8 cellular contexts compared by ENCODE assay signal in the genomic region with DNA sequence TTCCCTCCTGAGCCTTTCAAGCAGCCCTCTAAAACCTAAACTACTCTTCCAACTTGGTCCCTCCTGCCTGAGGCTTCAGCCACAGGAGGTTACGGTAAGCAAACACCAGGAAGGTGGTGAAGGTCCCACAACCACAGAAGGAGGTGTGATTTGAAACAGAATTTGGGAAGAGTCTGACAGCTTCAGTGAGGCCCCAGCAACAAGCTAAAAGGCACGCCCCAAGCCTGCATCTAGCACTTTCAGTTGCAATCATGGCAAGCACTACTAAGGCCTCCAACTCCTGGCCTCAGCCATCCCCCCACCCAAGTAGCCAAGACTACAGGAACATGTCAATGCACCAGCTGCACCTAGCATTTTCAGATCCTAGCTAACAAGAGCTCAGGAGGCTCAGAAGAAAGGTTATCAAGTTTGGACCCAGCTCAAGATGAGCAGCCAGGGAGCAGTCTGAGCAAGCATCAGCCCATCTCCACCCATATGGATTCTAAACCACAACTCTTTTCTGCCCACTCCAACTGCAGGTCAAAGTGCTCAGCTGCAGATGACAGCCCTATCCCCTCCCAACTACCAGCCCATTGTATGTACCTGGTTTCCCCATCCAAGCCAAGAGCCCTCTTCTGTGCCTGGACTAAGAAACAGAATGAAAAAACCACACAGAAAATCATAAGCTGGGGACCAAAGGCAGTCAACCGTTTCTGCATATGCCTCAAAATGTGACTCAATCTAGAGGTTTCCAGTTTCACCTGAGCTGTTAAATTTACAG. TPM values are rescaled to one million over a fixed set of nuclear protein-coding genes. Genes with fewer than 3 reads are reported as not detected.
DNase-seq lines count a peak whose midpoint lies in the region; TF ChIP-seq lines count a peak whose summit lies in the region.

No MANE protein-coding gene starts in this region.

- peaks cover 17% of the 10 kb centered on the region for H3K79me1 ChIP-seq in mesendoderm (ENCODE audit: low read length)

- DNase-seq in stimulated activated CD4-positive, alpha-beta T cell treated with anti-CD3 and anti-CD28 coated beads, Interleukin-12 subunit alpha, Interleukin-12 subunit beta, amount 100 ng/mL, for 48 hours (ENCODE audit: low read depth in 2 of 3, low spot score in 1 of 3) = peak in 2 of 3 donors; percentile 49 to 62
- DNase-seq in stimulated activated CD4-positive, alpha-beta T cell treated with anti-CD3 and anti-CD28 coated beads, Interleukin-4, amount 100 ng/mL, for 1 hour = no peak
- no peak for DNase-seq in Karpas-422
- no peak for DNase-seq in adrenal gland
- peak; percentile 53 for DNase-seq in mesendoderm
- DNase-seq in NCI-H1436 (lab: John Stamatoyannopoulos, UW) = no peak
- no peak for DNase-seq in NCI-H1417 (lab: John Stamatoyannopoulos, UW)
- DNase-seq in NCI-H1694 treated with DMSO at 0.1 percent for 48 hours (lab: John Stamatoyannopoulos, UW) = no peak

- no peaks in the 10 kb centered on the region for H3K9me2 ChIP-seq in Karpas-422 (replicated peaks; ENCODE audit: insufficient read depth, low read length)

- H3K79me2 ChIP-seq in Karpas-422 (ENCODE audit: low read length) = no peaks in the 10 kb centered on the region
- H3K79me2 ChIP-seq in mesendoderm (ENCODE audit: control insufficient read depth, insufficient read depth, low read length) = peaks cover 7% of the 10 kb centered on the region

- H3K23ac ChIP-seq in mesendoderm (ENCODE audit: low read length) = peak overlapping the region; percentile 85

- H4K5ac ChIP-seq in mesendoderm (ENCODE audit: low read length) = no peak overlapping the region

- no peak overlapping the region for H4K8ac ChIP-seq in mesendoderm (ENCODE audit: low read depth, low read length)

- no peak overlapping the region for H3K4ac ChIP-seq in mesendoderm (ENCODE audit: low read depth, low read length)

- no peak overlapping the region for H3K4me2 ChIP-seq in Karpas-422 (ENCODE audit: low read depth, low read length, poor library complexity, severe bottlenecking)
- no peak overlapping the region for H3K4me2 ChIP-seq in mesendoderm (ENCODE audit: low read length)

- no peak overlapping the region for H2BK15ac ChIP-seq in mesendoderm (replicated peaks; ENCODE audit: low read depth)

- H2AFZ ChIP-seq in Karpas-422 (ENCODE audit: low read length) = no peak overlapping the region

- H3K18ac ChIP-seq in mesendoderm (ENCODE audit: low read length) = no peak overlapping the region

- no peak overlapping the region for H2AK5ac ChIP-seq in mesendoderm (ENCODE audit: low read length)

- no peak overlapping the region for H2BK120ac ChIP-seq in mesendoderm (ENCODE audit: low read depth, low read length)

- H3K36me3 ChIP-seq in Karpas-422 (ENCODE audit: insufficient read depth, low read length) (peaks cover 24% of the 10 kb centered on the region), adrenal gland (replicated peaks in 1 of 2) (peaks cover 0 to 30% of the 10 kb centered on the region in 2 donors), mesendoderm (ENCODE audit: control insufficient read depth, insufficient read depth, low read length) (peaks cover 19% of the 10 kb centered on the region)

- no peak overlapping the region for H3K9ac ChIP-seq in Karpas-422 (ENCODE audit: low read length)
- peak overlapping the region; percentile 40 for H3K9ac ChIP-seq in mesendoderm (ENCODE audit: low read length)

- H3K27me3 ChIP-seq in Karpas-422 (ENCODE audit: low read length) (no peaks in the 10 kb centered on the region), adrenal gland (no peaks in the 10 kb centered on the region), mesendoderm (ENCODE audit: insufficient read depth, low read length, poor library complexity) (no peaks in the 10 kb centered on the region)

- TF ChIP-seq CTCF in adrenal gland (IDR thresholded peaks at IDR 0.05) = no peak

- H3K27ac ChIP-seq in Karpas-422 (ENCODE audit: low read length) = peak overlapping the region; percentile 20; the same call in 1 of the 2 replicates
- peak overlapping the region; percentile 15 to 96 (median 74) for H3K27ac ChIP-seq in adrenal gland
- H3K27ac ChIP-seq in mesendoderm (ENCODE audit: low read depth, low read length) = peak overlapping the region; percentile 59

- H3K4me1 ChIP-seq in Karpas-422 (ENCODE audit: low read length) = peaks cover 45% of the 10 kb centered on the region
- peaks cover 42 to 66% of the 10 kb centered on the region in 2 donors for H3K4me1 ChIP-seq in adrenal gland (replicated peaks in 1 of 2)
- H3K4me1 ChIP-seq in mesendoderm (ENCODE audit: control insufficient read depth, low read depth, low read length) = peaks cover 28% of the 10 kb centered on the region

- TF ChIP-seq POLR2A in adrenal gland (IDR thresholded peaks at IDR 0.05) = no peak

- intact Hi-C loops in adrenal gland (cut with DNase I) = no loop called here

- H2BK5ac ChIP-seq in mesendoderm (ENCODE audit: low read length) = no peak overlapping the region

- H3K4me3 ChIP-seq in Karpas-422 (ENCODE audit: low read length) = no peak overlapping the region
- H3K4me3 ChIP-seq in adrenal gland = no peak overlapping the region
- no peak overlapping the region for H3K4me3 ChIP-seq in mesendoderm (ENCODE audit: low read length)

- H3K56ac ChIP-seq in mesendoderm (ENCODE audit: low read length) = peak overlapping the region; percentile 65

- H4K20me1 ChIP-seq in Karpas-422 (ENCODE audit: insufficient read depth, low read depth, low read length) = peaks cover 13% of the 10 kb centered on the region

- H3K9me3 ChIP-seq in Karpas-422 (ENCODE audit: low read length) (no peaks in the 10 kb centered on the region), adrenal gland (replicated peaks in 1 of 3) (no peaks in the 10 kb centered on the region)

- 48 to 73% (median 58%) methylated on average over 3 of the region's 3 CpGs for WGBS in adrenal gland, 4 donors
- WGBS in mesendoderm (ENCODE audit: extremely low coverage, insufficient coverage, low lambda C conversion rate) = no CpG with 5 or more reads among the region's 3 CpGs

RNA-seq across cellular contexts. Expression of a gene that starts 10.4 kb away (rescaled TPM):
- under 0.01 and 0.34 TPM in 2 replicates for total RNA-seq in Karpas-422 (2014; rRNA removed; shearing (Covaris generic); ENCODE audit: low replicate concordance)
- total RNA-seq in adrenal gland = 100 to 1,000 TPM; 121 to 307 (median 204) TPM
- polyA plus RNA-seq in adrenal gland = 10 to 100 TPM; 32.0 to 35.4 (median 32.7) TPM
- polyA plus RNA-seq in mesendoderm (2013, experiment 1 of 2) = 4.2 TPM
- 3.9 TPM for polyA plus RNA-seq in mesendoderm (2013, experiment 2 of 2)

RNA-seq across cellular contexts. Expression of a gene that starts 16.6 kb away (rescaled TPM):
- total RNA-seq in Karpas-422 (2014; rRNA removed; shearing (Covaris generic); ENCODE audit: low replicate concordance) = 1,351 and 2,115 TPM in 2 replicates
- 1,000 to 10,000 TPM in 6 of 8 donors, 100 to 1,000 TPM in 2; 943 to 1,585 (median 1,183) TPM for total RNA-seq in adrenal gland
- polyA plus RNA-seq in adrenal gland = 1,000 to 10,000 TPM in 1 of 3 donors, 100 to 1,000 TPM in 2; 646 to 1,257 (median 934) TPM
- polyA plus RNA-seq in mesendoderm (2013, experiment 1 of 2) = 1,142 TPM
- 1,164 TPM for polyA plus RNA-seq in mesendoderm (2013, experiment 2 of 2)

RNA-seq across cellular contexts. Expression of a gene that starts 34.3 kb away (rescaled TPM):
- 8.1 and 17.3 TPM in 2 replicates for total RNA-seq in Karpas-422 (2014; rRNA removed; shearing (Covaris generic); ENCODE audit: low replicate concordance)
- 10 to 100 TPM in 7 of 8 donors, 1 to 10 TPM in 1; 7.0 to 32.4 (median 15.5) TPM for total RNA-seq in adrenal gland
- 10 to 100 TPM in 2 of 3 donors, 1 to 10 TPM in 1; 9.4 to 67.6 (median 34.0) TPM for polyA plus RNA-seq in adrenal gland
- 12.7 TPM for polyA plus RNA-seq in mesendoderm (2013, experiment 1 of 2)
- 13.0 TPM for polyA plus RNA-seq in mesendoderm (2013, experiment 2 of 2)

RNA-seq across cellular contexts. Expression of a gene that starts 44.6 kb away (rescaled TPM):
- 60.2 and 89.3 TPM in 2 replicates for total RNA-seq in Karpas-422 (2014; rRNA removed; shearing (Covaris generic); ENCODE audit: low replicate concordance)
- total RNA-seq in adrenal gland = 10 to 100 TPM; 66.9 to 97.3 (median 74.3) TPM
- polyA plus RNA-seq in adrenal gland = 10 to 100 TPM; 66.5 to 82.4 (median 73.5) TPM
- polyA plus RNA-seq in mesendoderm (2013, experiment 1 of 2) = 75.0 TPM
- 74.7 TPM for polyA plus RNA-seq in mesendoderm (2013, experiment 2 of 2)

RNA-seq across cellular contexts. Expression of a gene that starts 55.5 kb away (rescaled TPM):
- total RNA-seq in Karpas-422 (2014; rRNA removed; shearing (Covaris generic); ENCODE audit: low replicate concordance) = 21.2 and 22.0 TPM in 2 replicates
- total RNA-seq in adrenal gland = 10 to 100 TPM; 14.2 to 97.9 (median 36.3) TPM
- polyA plus RNA-seq in adrenal gland = 100 to 1,000 TPM in 2 of 3 donors, 1 to 10 TPM in 1; 9.7 to 198 (median 139) TPM
- polyA plus RNA-seq in mesendoderm (2013, experiment 1 of 2) = 11.9 TPM
- polyA plus RNA-seq in mesendoderm (2013, experiment 2 of 2) = 12.2 TPM

Comparison
In these comparisons a context has a peak if more than half of its experiments do, and no peak if none do; other contexts are left out.
1. DNase-seq: peak in stimulated activated CD4-positive, alpha-beta T cell treated with anti-CD3 and anti-CD28 coated beads, Interleukin-12 subunit alpha, Interleukin-12 subunit beta, amount 100 ng/mL, for 48 hours (2 of 3) and mesendoderm (single experiment); none in stimulated activated CD4-positive, alpha-beta T cell treated with anti-CD3 and anti-CD28 coated beads, Interleukin-4, amount 100 ng/mL, for 1 hour (single experiment), Karpas-422 (single experiment), adrenal gland (0 of 7), NCI-H1436 (single experiment), NCI-H1417 (0 of 3) and NCI-H1694 treated with DMSO at 0.1 percent for 48 hours (single experiment).
2. H3K27ac ChIP-seq: peak in every context shown above with its lines; median percentile 74 in adrenal gland; 59 in mesendoderm; 20 in Karpas-422.
3. RNA of a gene that starts 10.4 kb away (total RNA-seq): 121 to 307 TPM in adrenal gland; under 0.01 to 0.34 TPM in Karpas-422; every median in the first group is over 10 times any median in the second.